Comparison of ENCODE assay signal across 15 cellular contexts in genomic region chrX:41014776-41015175, GRCh38.
DNase-seq lines count a peak whose midpoint lies in the region; ATAC-seq and TF ChIP-seq lines count a peak whose summit lies in the region.
"Had no signal": no experiment of that assay in that cellular context is flagged by ENCODE, and none has a peak within 500 bp of the region (broad histone marks: within the 10 kb centered on the region; RNA-seq: fewer than 3 reads in every experiment).

No MANE protein-coding gene starts in this region.

- DNase-seq in SK-N-SH (no peak), EL (peak; percentile 34), SJSA1 (ENCODE audit: low read depth in 1 of 2, low spot score in 2 of 2) (peak; percentile 36 to 43), foreskin keratinocyte (peak; percentile 65 to 83)
- DNase-seq: CD8-positive, alpha-beta memory T cell; dorsolateral prefrontal cortex; NCI-H187; NCI-H526 treated with DMSO at 0.1 percent for 48 hours; right cardiac atrium had no signal

- no peak for TF ChIP-seq RAD21 in SK-N-SH (IDR thresholded peaks at IDR 0.05; ENCODE audit: low read length)

- WGBS in SK-N-SH (ENCODE audit: low lambda C conversion rate): 18% methylated on average over 4 of the region's 4 CpGs

- H4K20me1 ChIP-seq in SK-N-SH (ENCODE audit: insufficient read depth): no peaks in the 10 kb centered on the region

- no peaks in the 10 kb centered on the region for H3K79me2 ChIP-seq in SK-N-SH (ENCODE audit: insufficient read depth)

- H3K36me3 ChIP-seq in SK-N-SH (replicated peaks in 1 of 2; ENCODE audit: control insufficient read depth in 1 of 2, insufficient read depth in 2 of 2, low read length in 1 of 2): no peaks in the 10 kb centered on the region
- no peaks in the 10 kb centered on the region for H3K36me3 ChIP-seq in SJSA1
- H3K36me3 ChIP-seq: HAP-1, neural progenitor cell had no signal

- H3K9me3 Mint-ChIP-seq in stimulated activated memory B cell treated with anti-CD40 and anti-IgM and Interleukin-4, amounts not matched to agents 10 μg/mL and 1 μg/mL and 100 μg/mL, for 72 hours: no peaks in the 10 kb centered on the region
- H3K9me3 Mint-ChIP-seq: CD8-positive, alpha-beta memory T cell had no signal

- H3K4me2 ChIP-seq in SK-N-SH: no peak overlapping the region
- H3K4me2 ChIP-seq: neural progenitor cell had no signal

- H2AFZ ChIP-seq in SK-N-SH (ENCODE audit: low read depth): no peak overlapping the region
- H2AFZ ChIP-seq: neural progenitor cell had no signal

- H3K4me1 ChIP-seq in SK-N-SH (ENCODE audit: control insufficient read depth in 1 of 2, insufficient read depth in 2 of 2, low read depth in 1 of 2, low read length in 1 of 2) (peaks cover 0 to 7% of the 10 kb centered on the region in 2 experiments; a peak in 1 of 4 replicates), SJSA1 (replicated peaks) (peaks cover 14% of the 10 kb centered on the region), foreskin keratinocyte (no peaks in the 10 kb centered on the region)

- H3K4me3 ChIP-seq in SK-N-SH (ENCODE audit: low read depth in 2 of 2, low read length in 1 of 2): no peak overlapping the region
- H3K4me3 ChIP-seq in SJSA1: no peak overlapping the region
- H3K4me3 ChIP-seq: dorsolateral prefrontal cortex, HAP-1, neural progenitor cell had no signal

- CTCF ChIA-PET in SK-N-SH (lab: Yijun Ruan, JAX): no interaction called here

- POLR2A ChIA-PET in SK-N-SH (lab: Yijun Ruan, JAX): no interaction called here

- no peaks in the 10 kb centered on the region for H3K9me2 ChIP-seq in SK-N-SH

- no peak overlapping the region for H3K27ac Mint-ChIP-seq in stimulated activated memory B cell treated with anti-CD40 and anti-IgM and Interleukin-4, amounts not matched to agents 10 μg/mL and 1 μg/mL and 100 μg/mL, for 72 hours
- H3K27ac Mint-ChIP-seq: CD8-positive, alpha-beta memory T cell; neural progenitor cell had no signal

- H3K9me3 ChIP-seq in SK-N-SH: no peaks in the 10 kb centered on the region
- no peaks in the 10 kb centered on the region for H3K9me3 ChIP-seq in SJSA1 (replicated peaks)
- H3K9me3 ChIP-seq: HAP-1 had no signal

- H3K4me1 Mint-ChIP-seq in stimulated activated memory B cell treated with anti-CD40 and anti-IgM and Interleukin-4, amounts not matched to agents 10 μg/mL and 1 μg/mL and 100 μg/mL, for 72 hours: peaks cover 5% of the 10 kb centered on the region

- H3K4me3 Mint-ChIP-seq in stimulated activated memory B cell treated with anti-CD40 and anti-IgM and Interleukin-4, amounts not matched to agents 10 μg/mL and 1 μg/mL and 100 μg/mL, for 72 hours: no peak overlapping the region
- H3K4me3 Mint-ChIP-seq: CD8-positive, alpha-beta memory T cell; neural progenitor cell had no signal

- no peak for TF ChIP-seq EP300 in SK-N-SH (IDR thresholded peaks at IDR 0.05; ENCODE audit: borderline replicate concordance in 1 of 2, low read depth in 1 of 2, low read length in 1 of 2)

- peaks cover 9% of the 10 kb centered on the region for H3K27me3 Mint-ChIP-seq in stimulated activated memory B cell treated with anti-CD40 and anti-IgM and Interleukin-4, amounts not matched to agents 10 μg/mL and 1 μg/mL and 100 μg/mL, for 72 hours

- no peaks in the 10 kb centered on the region for H3F3A ChIP-seq in SK-N-SH (replicated peaks; ENCODE audit: insufficient read depth)

- ATAC-seq in SK-N-SH treated with all-trans-retinoic acid at 6 μM for 48 hours (no peak), foreskin keratinocyte (peak; percentile 71), HG03439 (IDR thresholded peaks at IDR 0.05; ENCODE audit: unreplicated experiment) (no peak), GM21526 (IDR thresholded peaks at IDR 0.05; ENCODE audit: low FRiP score, unreplicated experiment) (no peak)
- no peak for ATAC-seq in stimulated activated memory B cell treated with anti-CD40 and anti-IgM and Interleukin-4, amounts not matched to agents 10 μg/mL and 1 μg/mL and 100 μg/mL, for 72 hours
- ATAC-seq: right cardiac atrium had no signal

- TF ChIP-seq CTCF in SK-N-SH (IDR thresholded peaks at IDR 0.05): no peak
- no peak for TF ChIP-seq CTCF in foreskin keratinocyte (conservative IDR thresholded peaks at IDR 0.05)

- H3K9ac ChIP-seq in SK-N-SH: no peak overlapping the region
- H3K9ac ChIP-seq: neural progenitor cell had no signal

- no peaks in the 10 kb centered on the region; the same call in 1 of the 2 replicates for H3K27me3 ChIP-seq in SK-N-SH (ENCODE audit: insufficient read depth)
- no peaks in the 10 kb centered on the region for H3K27me3 ChIP-seq in SJSA1 (replicated peaks)
- no peaks in the 10 kb centered on the region for H3K27me3 ChIP-seq in foreskin keratinocyte
- H3K27me3 ChIP-seq: neural progenitor cell had no signal

- H3K36me3 Mint-ChIP-seq in stimulated activated memory B cell treated with anti-CD40 and anti-IgM and Interleukin-4, amounts not matched to agents 10 μg/mL and 1 μg/mL and 100 μg/mL, for 72 hours: no peaks in the 10 kb centered on the region
- H3K36me3 Mint-ChIP-seq: CD8-positive, alpha-beta memory T cell; neural progenitor cell had no signal

- no peak overlapping the region for H3K27ac ChIP-seq in SK-N-SH (ENCODE audit: low read depth in 2 of 2, low read length in 1 of 2)
- H3K27ac ChIP-seq in SJSA1: no peak overlapping the region
- H3K27ac ChIP-seq in foreskin keratinocyte: peak overlapping the region; percentile 51
- H3K27ac ChIP-seq: dorsolateral prefrontal cortex, neural progenitor cell had no signal

TF ChIP-seq in SK-N-SH, 30 proteins besides CTCF, POLR2A, EP300 and RAD21:
- no peak for TF ChIP-seq SMC3 (IDR thresholded peaks at IDR 0.05; ENCODE audit: low read depth, low read length)
- no peak for TF ChIP-seq POLR2AphosphoS5 (IDR thresholded peaks at IDR 0.05; ENCODE audit: low read depth, low read length)
- TF ChIP-seq FOSL2 (IDR thresholded peaks at IDR 0.05; ENCODE audit: borderline replicate concordance, low read depth): peak; percentile 38; the same call in 1 of the 2 replicates
- TF ChIP-seq CHD2 (IDR thresholded peaks at IDR 0.05; ENCODE audit: low read length, partially characterized antibody): no peak
- no peak for TF ChIP-seq RFX5 (IDR thresholded peaks at IDR 0.05; ENCODE audit: low read length)
- no peak for TF ChIP-seq GABPA (IDR thresholded peaks at IDR 0.05; ENCODE audit: low read depth)
- TF ChIP-seq TCF12 (IDR thresholded peaks at IDR 0.05): no peak
TF ChIP-seq in SK-N-SH: peak in this region for 1.

TF ChIP-seq in SK-N-SH treated with all-trans-retinoic acid at 6 μM for 48 hours, 23 proteins besides CTCF, POLR2A, EP300 and RAD21:
- TF ChIP-seq ZFP3 (CRISPR knock-in tag; IDR thresholded peaks at IDR 0.05): no peak
TF ChIP-seq in SK-N-SH treated with all-trans-retinoic acid at 6 μM for 48 hours: peak in this region for 0.
